In the genomic region with DNA sequence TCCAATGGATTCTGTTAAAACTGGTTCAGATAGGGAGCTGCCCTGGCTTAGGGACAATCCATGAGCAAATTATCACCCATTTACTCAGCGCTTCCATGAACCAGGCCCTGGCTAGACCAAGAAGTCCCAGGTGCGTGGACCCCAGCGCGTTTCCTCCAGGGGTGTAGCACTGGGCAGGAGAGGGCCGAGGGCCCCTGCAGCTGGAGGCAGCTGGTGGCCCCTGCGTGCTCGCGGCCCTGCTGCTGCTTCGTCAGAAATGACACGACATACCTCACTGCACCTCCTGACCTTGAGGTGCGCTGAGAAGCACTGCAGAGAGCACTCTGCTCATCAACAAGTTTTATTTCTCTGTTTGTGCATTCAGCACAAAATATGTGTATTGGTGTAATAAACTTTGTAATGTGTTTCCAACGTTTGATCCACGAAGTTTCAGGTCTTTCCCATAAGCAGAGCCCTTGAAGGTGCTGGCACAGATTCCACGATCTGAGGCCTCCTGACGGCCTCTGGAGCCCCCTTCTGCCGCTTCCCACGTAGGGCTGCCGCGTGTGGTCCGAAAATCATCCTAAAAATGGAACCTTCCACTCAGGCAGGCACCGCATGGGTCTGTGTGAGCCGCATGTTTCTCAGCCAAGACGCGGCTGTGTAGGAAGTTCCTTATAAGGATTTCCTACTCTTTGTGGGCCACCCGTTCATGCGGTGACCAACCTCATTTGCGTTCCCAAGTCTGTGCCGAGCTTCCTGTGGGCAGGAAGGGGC, we compare ENCODE assay signal across 14 cellular contexts. TPM values are rescaled to one million over a fixed set of nuclear protein-coding genes. Genes with fewer than 3 reads are reported as not detected.
A peak's percentile ranks its signal among the peaks of the same experiment; 100 is the strongest.
DNase-seq lines count a peak whose midpoint lies in the region; ATAC-seq and TF ChIP-seq lines count a peak whose summit lies in the region.
"Had no signal": no experiment of that assay in that cellular context is flagged by ENCODE, and none has a peak within 500 bp of the region (broad histone marks: within the 10 kb centered on the region; RNA-seq: fewer than 3 reads in every experiment).

No MANE protein-coding gene starts in this region.

- peak; percentile 13 for TF ChIP-seq CTCF in mucosa of descending colon (IDR thresholded peaks at IDR 0.05)

- H3K36me3 ChIP-seq in mucosa of descending colon (ENCODE audit: low read depth): no peaks in the 10 kb centered on the region
- H3K36me3 ChIP-seq: gastrocnemius medialis had no signal

- DNase-seq in activated CD4-positive, alpha-beta T cell treated with anti-CD3 and anti-CD28 coated beads, Interleukin-2, amount 50 U/mL, for 48 hours: peak; percentile 21 to 34
- no peak for DNase-seq in activated CD4-positive, alpha-beta T cell treated with anti-CD3 and anti-CD28 coated beads for 4 hours
- DNase-seq in Jurkat, Clone E6-1 (ENCODE audit: low read depth, low spot score): peak; percentile 54
- DNase-seq in activated naive CD4-positive, alpha-beta T cell treated with anti-CD3 and anti-CD28 coated beads, Interleukin-2, amount 50 U/mL, for 16 hours: peak; percentile 24
- DNase-seq in mucosa of descending colon (peak in 1 of 3 donors; percentile 48), dedifferentiated amniotic fluid mesenchymal stem cell (ENCODE audit: extremely low spot score) (no peak)
- DNase-seq: activated T-cell treated with anti-CD3 and anti-CD28 coated beads, Interleukin-2, amount 50 U/mL, for 4 hours; DMS 273 treated with DMSO at 0.1 percent for 48 hours; effector memory CD4-positive, alpha-beta T cell; gastrocnemius medialis; MM.1S had no signal

- no peak overlapping the region for H3K4me3 ChIP-seq in Jurkat, Clone E6-1 (ENCODE audit: low read length)
- no peak overlapping the region for H3K4me3 ChIP-seq in mucosa of descending colon
- H3K4me3 ChIP-seq: gastrocnemius medialis, skin epidermis had no signal

- H3K9me3 ChIP-seq in mucosa of descending colon: no peaks in the 10 kb centered on the region

- H3K4me1 ChIP-seq in mucosa of descending colon (ENCODE audit: low read depth): peaks cover 6% of the 10 kb centered on the region
- H3K4me1 ChIP-seq: gastrocnemius medialis had no signal

- ATAC-seq in mucosa of descending colon: no peak
- ATAC-seq in HG02642 (IDR thresholded peaks at IDR 0.05; ENCODE audit: poor library complexity, unreplicated experiment): no peak
- no peak for ATAC-seq in GM18519 (IDR thresholded peaks at IDR 0.05; ENCODE audit: low FRiP score, unreplicated experiment)
- ATAC-seq: gastrocnemius medialis had no signal

- intact Hi-C loops in mucosa of descending colon (cut with DNase I, micrococcal nuclease): no loop called here

RNA-seq across cellular contexts. Expression of gene ZCCHC14, which starts 50.8 kb away (rescaled TPM):
- 3.8 TPM for polyA plus RNA-seq in Jurkat, Clone E6-1 (2012; ENCODE audit: insufficient read depth, insufficient read length)
- 10 to 100 TPM; 30.3 to 36.4 (median 32.3) TPM for total RNA-seq in mucosa of descending colon

RNA-seq across cellular contexts. Expression of gene JPH3, which starts 58.7 kb away (rescaled TPM):
- 3.7 TPM for polyA plus RNA-seq in Jurkat, Clone E6-1 (2012; ENCODE audit: insufficient read depth, insufficient read length)
- 1 to 10 TPM in 1 of 3 donors, under 1 TPM in 2; 0.17 to 2.1 (median 0.84) TPM for total RNA-seq in mucosa of descending colon
- total RNA-seq: activated T-cell treated with anti-CD3 and anti-CD28 coated beads, Interleukin-2, amount 50 U/mL, for 4 hours; gastrocnemius medialis had no signal

Comparison
In these comparisons a context has a peak if more than half of its experiments do, and no peak if none do; other contexts are left out.
1. DNase-seq: peak in activated CD4-positive, alpha-beta T cell treated with anti-CD3 and anti-CD28 coated beads, Interleukin-2, amount 50 U/mL, for 48 hours (2 of 2), Jurkat, Clone E6-1 (single experiment) and activated naive CD4-positive, alpha-beta T cell treated with anti-CD3 and anti-CD28 coated beads, Interleukin-2, amount 50 U/mL, for 16 hours (single experiment); none in activated CD4-positive, alpha-beta T cell treated with anti-CD3 and anti-CD28 coated beads for 4 hours (0 of 2) and dedifferentiated amniotic fluid mesenchymal stem cell (single experiment).